ENCODE assay signal across 20 cellular contexts in the genomic region with DNA sequence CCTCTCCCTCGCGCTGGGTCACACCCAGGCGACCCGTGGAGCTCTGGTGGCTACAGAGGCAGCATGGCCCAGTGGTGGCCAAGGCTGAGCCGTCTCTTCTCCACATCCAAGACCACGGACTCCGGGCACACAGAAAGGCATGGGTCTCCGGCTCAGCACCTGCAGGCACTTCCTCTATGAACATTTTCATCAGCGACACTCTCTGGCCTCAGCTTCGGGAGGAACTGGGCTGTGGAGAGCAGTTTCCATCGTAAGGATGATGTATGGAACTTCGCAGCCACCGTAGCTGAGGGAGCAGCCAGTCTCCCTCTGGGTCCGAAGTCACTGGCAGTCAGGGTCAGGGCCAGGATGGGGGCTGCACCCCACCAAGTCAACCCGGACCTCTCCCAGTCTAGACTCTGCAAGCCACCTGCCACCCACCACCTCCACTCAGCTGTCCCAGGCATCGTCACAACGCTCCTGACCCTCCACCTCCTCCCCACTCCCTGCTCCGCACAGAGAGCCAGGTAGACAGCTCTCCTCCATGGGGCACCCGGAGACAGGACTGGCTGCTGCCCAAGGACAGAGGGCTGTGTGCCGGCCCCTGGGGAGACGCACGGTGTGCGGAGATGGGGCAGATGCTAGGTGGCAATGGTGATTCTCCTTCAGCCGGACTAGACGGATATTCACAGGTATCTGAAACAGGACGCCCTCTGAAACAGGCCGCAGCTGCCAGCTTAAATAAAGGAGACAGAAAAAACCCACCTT. TPM values are rescaled to one million over a fixed set of nuclear protein-coding genes. Genes with fewer than 3 reads are reported as not detected.
DNase-seq lines count a peak whose midpoint lies in the region; ATAC-seq, FAIRE-seq and TF ChIP-seq lines count a peak whose summit lies in the region.
"Had no signal": no experiment of that assay in that cellular context is flagged by ENCODE, and none has a peak within 500 bp of the region (broad histone marks: within the 10 kb centered on the region; RNA-seq: fewer than 3 reads in every experiment).

No MANE protein-coding gene starts in this region.

- in situ Hi-C loops in G401 (cut with HindIII; ENCODE audit: low sequenced_read_pairs), result no loop called here
- in situ Hi-C loops in K562 (cut with MboI), result no loop called here

- TF ChIP-seq CTCF in K562 (IDR thresholded peaks at IDR 0.05 in 2 of 3, conservative IDR thresholded peaks at IDR 0.05 in 1 of 3; ENCODE audit: insufficient read depth in 2 of 3, low read depth in 1 of 3, low read length in 3 of 3) (no peak), GM20000 (IDR thresholded peaks at IDR 0.05; ENCODE audit: extremely low read depth, missing control alignments) (no peak)

- CTCF ChIA-PET in K562 (lab: Yijun Ruan, JAX; ENCODE audit: low intra/inter-chr PET ratio), result no interaction called here

- H3K36me3 ChIP-seq in BLaER1 (peaks cover 42% of the 10 kb centered on the region), K562 (ENCODE audit: control insufficient read depth, insufficient read depth, low read length) (peaks cover 65% of the 10 kb centered on the region)

- no peaks in the 10 kb centered on the region for H3K9me3 ChIP-seq in BLaER1
- H3K9me3 ChIP-seq in K562 (replicated peaks; ENCODE audit: control insufficient read depth, insufficient read depth, low read depth, low read length), result no peaks in the 10 kb centered on the region
- H3K9me3 ChIP-seq: A549 had no signal

- H3K9ac ChIP-seq in BLaER1 (no peak overlapping the region), K562 (ENCODE audit: insufficient read depth in 1 of 2, low read depth in 2 of 2, low read length in 2 of 2) (no peak overlapping the region)

- H2AFZ ChIP-seq in K562 (ENCODE audit: low read depth, low read length), result no peak overlapping the region

- H3K27me3 Mint-ChIP-seq in memory B cell, result no peaks in the 10 kb centered on the region
- H3K27me3 Mint-ChIP-seq in activated naive CD8-positive, alpha-beta T cell treated with anti-CD3 and anti-CD28 coated beads for 36 hours, result no peaks in the 10 kb centered on the region
- H3K27me3 Mint-ChIP-seq: CD4-positive, CD25-positive, alpha-beta regulatory T cell had no signal

- H3K27ac ChIP-seq in BLaER1 (peak overlapping the region; percentile 14; the same call in 1 of the 2 replicates), K562 (ENCODE audit: extremely low read depth, low read depth, low read length) (no peak overlapping the region)
- H3K27ac ChIP-seq: A549, HL-60 had no signal

- H3K4me3 ChIP-seq in BLaER1 (peak overlapping the region; percentile 5; the same call in 1 of the 2 replicates), K562 (no peak overlapping the region)
- H3K4me3 ChIP-seq: A549 had no signal

- peaks cover 54% of the 10 kb centered on the region for H3K4me1 Mint-ChIP-seq in memory B cell
- H3K4me1 Mint-ChIP-seq in activated naive CD8-positive, alpha-beta T cell treated with anti-CD3 and anti-CD28 coated beads for 36 hours, result peaks cover 42% of the 10 kb centered on the region

- H4K20me1 ChIP-seq in BLaER1 (peaks cover 97% of the 10 kb centered on the region), K562 (replicated peaks; ENCODE audit: control insufficient read depth, insufficient read depth, low read length) (peaks cover 40% of the 10 kb centered on the region)

- H3K9me1 ChIP-seq in K562 (ENCODE audit: control insufficient read depth, insufficient read depth, low read length), result peaks cover 18% of the 10 kb centered on the region

- H3K4me2 ChIP-seq in BLaER1, result peak overlapping the region; percentile 94
- no peak overlapping the region for H3K4me2 ChIP-seq in K562 (ENCODE audit: insufficient read depth, low read length)
- H3K4me2 ChIP-seq: A549 had no signal

- no peak overlapping the region for H3K27ac Mint-ChIP-seq in memory B cell
- H3K27ac Mint-ChIP-seq in activated naive CD8-positive, alpha-beta T cell treated with anti-CD3 and anti-CD28 coated beads for 36 hours, result no peak overlapping the region
- H3K27ac Mint-ChIP-seq: CD4-positive, CD25-positive, alpha-beta regulatory T cell had no signal

- intact Hi-C loops in K562 (cut with micrococcal nuclease), result no loop called here

- H3K27me3 ChIP-seq in BLaER1 (no peaks in the 10 kb centered on the region), K562 (ENCODE audit: control insufficient read depth in 2 of 2, insufficient read depth in 2 of 2, low read length in 2 of 2) (no peaks in the 10 kb centered on the region)

- TF ChIP-seq RAD21 in K562 (CRISPR knock-in tag; conservative IDR thresholded peaks at IDR 0.05 in 1 of 2, IDR thresholded peaks at IDR 0.05 in 1 of 2), result no peak

- DNase-seq in G401 (ENCODE audit: low spot score) (peak; percentile 66), K562 (ENCODE audit: extremely low read depth in 1 of 4, low spot score in 3 of 4) (no peak), memory B cell (ENCODE audit: low spot score in 2 of 2) (no peak), islet precursor cell (no peak), iPS-NIHi7 (ENCODE audit: extremely low spot score) (no peak), GM20000 (ENCODE audit: low spot score) (no peak)
- DNase-seq in activated naive CD8-positive, alpha-beta T cell treated with anti-CD3 and anti-CD28 coated beads for 36 hours, result no peak
- DNase-seq: Calu3; CD4-positive, CD25-positive, alpha-beta regulatory T cell; DMS79; HCEC 1CT; KG1 had no signal

- TF ChIP-seq POLR2A in K562 (conservative IDR thresholded peaks at IDR 0.05), result no peak

- 96% methylated on average over 27 of the region's 27 CpGs for WGBS in K562 (ENCODE audit: insufficient coverage, low coverage, missing lambda C conversion rate)

- FAIRE-seq in K562 (lab: Jason Lieb, UNC), result no peak
- FAIRE-seq: A549, G401.6, GM12891 had no signal

- no peak for TF ChIP-seq EP300 in K562 (IDR thresholded peaks at IDR 0.05; ENCODE audit: low read length)

- H3K79me2 ChIP-seq in K562 (ENCODE audit: control insufficient read depth, insufficient read depth, low read length), result peaks cover 86% of the 10 kb centered on the region

- no TSS peak for BruUV-seq in K562 (replicated peaks; lab: Mats Ljungman, UMichigan)

- ATAC-seq in K562, result no peak
- ATAC-seq in memory B cell (ENCODE audit: low read depth), result no peak
- ATAC-seq: A549 had no signal

- H3K4me1 ChIP-seq in BLaER1 (peaks cover 100% of the 10 kb centered on the region), K562 (replicated peaks in 1 of 2; ENCODE audit: control insufficient read depth in 2 of 2, insufficient read depth in 2 of 2, low read length in 2 of 2) (peaks cover 34 to 74% of the 10 kb centered on the region in 2 experiments)
- H3K4me1 ChIP-seq: A549 had no signal

- H3K9me3 Mint-ChIP-seq in memory B cell, result no peaks in the 10 kb centered on the region
- no peaks in the 10 kb centered on the region for H3K9me3 Mint-ChIP-seq in activated naive CD8-positive, alpha-beta T cell treated with anti-CD3 and anti-CD28 coated beads for 36 hours
- H3K9me3 Mint-ChIP-seq: CD4-positive, CD25-positive, alpha-beta regulatory T cell had no signal

- H3K36me3 Mint-ChIP-seq in memory B cell, result peaks cover 28% of the 10 kb centered on the region
- H3K36me3 Mint-ChIP-seq in activated naive CD8-positive, alpha-beta T cell treated with anti-CD3 and anti-CD28 coated beads for 36 hours, result peaks cover 14% of the 10 kb centered on the region

- H3K4me3 Mint-ChIP-seq in memory B cell, result peak overlapping the region; percentile 37
- H3K4me3 Mint-ChIP-seq in activated naive CD8-positive, alpha-beta T cell treated with anti-CD3 and anti-CD28 coated beads for 36 hours, result no peak overlapping the region
- H3K4me3 Mint-ChIP-seq: CD4-positive, CD25-positive, alpha-beta regulatory T cell had no signal

- POLR2A ChIA-PET in K562 (lab: Yijun Ruan, JAX), result interaction anchor here (1.0 to 1.1 kb wide), 2 partner anchors 9 kb away, joined by 3 read pairs; partner anchors contain the start of gene QSOX2

RNA-seq across cellular contexts. Expression of gene QSOX2, which starts 9.7 kb away (rescaled TPM):
- 9.0 and 13.7 TPM in 2 replicates for total RNA-seq in G401 (2014; rRNA removed; shearing (Covaris generic))
- 50.6 and 63.4 TPM in 2 replicates for total RNA-seq in K562 (2011; cell fraction: chromatin; rRNA removed; ENCODE audit: low replicate concordance)
- total RNA-seq in K562 (2011; cell fraction: nucleolus; rRNA removed), result 45.7 and 46.1 TPM in 2 replicates
- total RNA-seq in K562 (2011; cell fraction: nucleoplasm; rRNA removed), result 35.5 and 45.4 TPM in 2 replicates
- 12.7 and 15.0 TPM in 2 replicates for total RNA-seq in K562 (2014; rRNA removed)
- 9.7 and 10.5 TPM in 2 replicates for total RNA-seq in K562 (2014; rRNA removed; fragmentation: Illumina TruSeq; extraction: Trizol)
- total RNA-seq in K562 (2015; rRNA removed; fragmentation: Illumina TruSeq; extraction: Trizol), result 11.7 and 12.2 TPM in 2 replicates
- total RNA-seq in K562 (2021), result 22.3 and 23.7 TPM in 2 replicates
- polyA plus RNA-seq in K562 (2011; rRNA removed), result 13.5 and 21.5 TPM in 2 replicates
- 7.9 and 11.0 TPM in 2 replicates for polyA plus RNA-seq in K562 (2011; cell fraction: cytosol; rRNA removed)
- polyA plus RNA-seq in K562 (2011; cell fraction: nucleus; rRNA removed), result 97.5 and 103 TPM in 2 replicates
- 14.6 and 32.6 TPM in 2 replicates for polyA plus RNA-seq in K562 (2012)
- polyA plus RNA-seq in K562 (2014; fragmentation: Illumina TruSeq; extraction: Trizol), result 16.1 and 17.4 TPM in 2 replicates
- polyA plus RNA-seq in K562 (2014; fragmentation: Nextera tagmentation; extraction: Ambion mirVana), result under 1 TPM; 0.51 to 0.91 TPM
- 23.6 and 24.2 TPM in 2 replicates for polyA plus RNA-seq in K562 (2014; rRNA removed)
- polyA minus RNA-seq in K562 (2011; rRNA and poly(A)+ RNA removed), result 9.3 and 10.2 TPM in 2 replicates
- polyA minus RNA-seq in K562 (2011; cell fraction: cytosol; rRNA and poly(A)+ RNA removed), result 5.9 and 7.6 TPM in 2 replicates
- 17.8 and 19.0 TPM in 2 replicates for polyA minus RNA-seq in K562 (2011; cell fraction: nucleus; rRNA and poly(A)+ RNA removed)
- total RNA-seq in activated naive CD8-positive, alpha-beta T cell treated with anti-CD3 and anti-CD28 coated beads for 36 hours, result 10 to 100 TPM; 17.0 to 18.3 TPM

RNA-seq across cellular contexts. Expression of gene LHX3, which starts 31.0 kb away (rescaled TPM):
- not detected in 2 replicates for total RNA-seq in G401 (2014; rRNA removed; shearing (Covaris generic))
- total RNA-seq in K562 (2011; cell fraction: chromatin; rRNA removed; ENCODE audit: low replicate concordance), result 0.09 TPM in 1 of 2 replicates, not detected in the other
- not detected in 2 replicates for total RNA-seq in K562 (2011; cell fraction: nucleolus; rRNA removed)
- not detected in 2 replicates for total RNA-seq in K562 (2011; cell fraction: nucleoplasm; rRNA removed)
- not detected in 2 replicates for total RNA-seq in K562 (2014; rRNA removed)
- total RNA-seq in K562 (2014; rRNA removed; fragmentation: Illumina TruSeq; extraction: Trizol), result not detected in 2 replicates
- not detected in 2 replicates for total RNA-seq in K562 (2015; rRNA removed; fragmentation: Illumina TruSeq; extraction: Trizol)
- total RNA-seq in K562 (2021), result 0.09 TPM in 1 of 2 replicates, not detected in the other
- polyA plus RNA-seq in K562 (2011; rRNA removed), result not detected in 2 replicates
- not detected in 2 replicates for polyA plus RNA-seq in K562 (2011; cell fraction: cytosol; rRNA removed)
- polyA plus RNA-seq in K562 (2011; cell fraction: nucleus; rRNA removed), result 0.04 TPM in 1 of 2 replicates, not detected in the other
- polyA plus RNA-seq in K562 (2012), result 0.91 TPM in 1 of 2 replicates, not detected in the other
- not detected in 2 replicates for polyA plus RNA-seq in K562 (2014; fragmentation: Illumina TruSeq; extraction: Trizol)
- not detected for polyA plus RNA-seq in K562 (2014; fragmentation: Nextera tagmentation; extraction: Ambion mirVana)
- polyA plus RNA-seq in K562 (2014; rRNA removed), result not detected in 2 replicates
- polyA minus RNA-seq in K562 (2011; rRNA and poly(A)+ RNA removed), result not detected in 2 replicates
- not detected in 2 replicates for polyA minus RNA-seq in K562 (2011; cell fraction: cytosol; rRNA and poly(A)+ RNA removed)
- not detected in 2 replicates for polyA minus RNA-seq in K562 (2011; cell fraction: nucleus; rRNA and poly(A)+ RNA removed)
- total RNA-seq in activated naive CD8-positive, alpha-beta T cell treated with anti-CD3 and anti-CD28 coated beads for 36 hours, result not detected
- total RNA-seq: Calu3; CD4-positive, CD25-positive, alpha-beta regulatory T cell; H4 had no signal
- polyA plus RNA-seq: AG04450; BJ; CD4-positive, CD25-positive, alpha-beta regulatory T cell had no signal
